Comparison of ENCODE assay signal across 14 cellular contexts in genomic region chr3:140323561-140323960, GRCh38.
DNase-seq lines count a peak whose midpoint lies in the region; ATAC-seq and TF ChIP-seq lines count a peak whose summit lies in the region.
"Had no signal": no experiment of that assay in that cellular context is flagged by ENCODE, and none has a peak within 500 bp of the region (broad histone marks: within the 10 kb centered on the region; RNA-seq: fewer than 3 reads in every experiment).

No MANE protein-coding gene starts in this region.

- no peak for ATAC-seq in HG03571 (IDR thresholded peaks at IDR 0.05; ENCODE audit: unreplicated experiment)

- no peaks in the 10 kb centered on the region for H3K27me3 Mint-ChIP-seq in activated T-helper 2 cell treated with anti-CD3 and anti-CD28 coated beads, Interferon-gamma antibody, Interleukin-2, Interleukin-4, amounts not matched to agents 10 μg/mL and 5 μg/mL and 100 μg/mL, durations not matched to agents 14 hours and 24 hours and 36 hours (ENCODE audit: low read depth)
- H3K27me3 Mint-ChIP-seq: CD4-positive, CD25-positive, alpha-beta regulatory T cell had no signal

- no peak overlapping the region for H3K27ac ChIP-seq in thyroid gland
- H3K27ac ChIP-seq: 22Rv1, BLaER1 had no signal

- no peak for TF ChIP-seq CTCF in thyroid gland (IDR thresholded peaks at IDR 0.05)

- 95 to 100% methylated on average over 1 of the region's 1 CpG for WGBS in thyroid gland, 2 donors

- intact Hi-C loops in thyroid gland (cut with DNase I) = no loop called here
- intact Hi-C loops in activated T-helper 2 cell treated with anti-CD3 and anti-CD28 coated beads, Interferon-gamma antibody, Interleukin-2, Interleukin-4, amounts not matched to agents 10 μg/mL and 5 μg/mL and 100 μg/mL, durations not matched to agents 14 hours and 24 hours and 36 hours (cut with micrococcal nuclease) = no loop called here

- no peak overlapping the region for H3K9ac ChIP-seq in adipocyte (ENCODE audit: low read length)
- H3K9ac ChIP-seq: BLaER1 had no signal

- no peak for TF ChIP-seq POLR2A in thyroid gland (IDR thresholded peaks at IDR 0.05)

- DNase-seq in NCI-H82 (lab: John Stamatoyannopoulos, UW) (peak; percentile 23), NCI-H82 treated with DMSO at 0.1 percent for 48 hours (lab: John Stamatoyannopoulos, UW; ENCODE audit: unreplicated experiment) (no peak), adipocyte (ENCODE audit: low read depth) (peak; percentile 7), non-pigmented ciliary epithelial cell (ENCODE audit: low read depth) (peak; percentile 8), thyroid gland (no peak)
- DNase-seq in activated T-helper 2 cell treated with anti-CD3 and anti-CD28 coated beads, Interferon-gamma antibody, Interleukin-2, Interleukin-4, amounts not matched to agents 10 μg/mL and 5 μg/mL and 100 μg/mL, durations not matched to agents 14 hours and 24 hours and 36 hours (ENCODE audit: low spot score) = no peak
- DNase-seq: AML-193; CD4-positive, CD25-positive, alpha-beta regulatory T cell; GOT3; H9; IMR-90 had no signal

- no peak overlapping the region for H3K4me3 Mint-ChIP-seq in activated T-helper 2 cell treated with anti-CD3 and anti-CD28 coated beads, Interferon-gamma antibody, Interleukin-2, Interleukin-4, amounts not matched to agents 10 μg/mL and 5 μg/mL and 100 μg/mL, durations not matched to agents 14 hours and 24 hours and 36 hours (ENCODE audit: low read depth)
- H3K4me3 Mint-ChIP-seq: CD4-positive, CD25-positive, alpha-beta regulatory T cell; H9 had no signal

- H3K4me1 Mint-ChIP-seq in activated T-helper 2 cell treated with anti-CD3 and anti-CD28 coated beads, Interferon-gamma antibody, Interleukin-2, Interleukin-4, amounts not matched to agents 10 μg/mL and 5 μg/mL and 100 μg/mL, durations not matched to agents 14 hours and 24 hours and 36 hours (ENCODE audit: low read depth) = no peaks in the 10 kb centered on the region
- H3K4me1 Mint-ChIP-seq: CD4-positive, CD25-positive, alpha-beta regulatory T cell had no signal

- H3K36me3 Mint-ChIP-seq in activated T-helper 2 cell treated with anti-CD3 and anti-CD28 coated beads, Interferon-gamma antibody, Interleukin-2, Interleukin-4, amounts not matched to agents 10 μg/mL and 5 μg/mL and 100 μg/mL, durations not matched to agents 14 hours and 24 hours and 36 hours (ENCODE audit: low read depth) = no peaks in the 10 kb centered on the region
- H3K36me3 Mint-ChIP-seq: CD4-positive, CD25-positive, alpha-beta regulatory T cell had no signal

- H3K4me3 ChIP-seq in adipocyte (ENCODE audit: low read length) = no peak overlapping the region
- H3K4me3 ChIP-seq in thyroid gland (replicated peaks in 1 of 3) = no peak overlapping the region
- H3K4me3 ChIP-seq: BLaER1 had no signal

- H3K4me1 ChIP-seq in adipocyte (ENCODE audit: control insufficient read depth, insufficient read depth, low read length) = peaks cover 4% of the 10 kb centered on the region
- no peaks in the 10 kb centered on the region for H3K4me1 ChIP-seq in thyroid gland
- H3K4me1 ChIP-seq: BLaER1 had no signal

- no peaks in the 10 kb centered on the region for H3K9me3 Mint-ChIP-seq in activated T-helper 2 cell treated with anti-CD3 and anti-CD28 coated beads, Interferon-gamma antibody, Interleukin-2, Interleukin-4, amounts not matched to agents 10 μg/mL and 5 μg/mL and 100 μg/mL, durations not matched to agents 14 hours and 24 hours and 36 hours
- H3K9me3 Mint-ChIP-seq: H9 had no signal

- no peak overlapping the region for H3K27ac Mint-ChIP-seq in activated T-helper 2 cell treated with anti-CD3 and anti-CD28 coated beads, Interferon-gamma antibody, Interleukin-2, Interleukin-4, amounts not matched to agents 10 μg/mL and 5 μg/mL and 100 μg/mL, durations not matched to agents 14 hours and 24 hours and 36 hours
- H3K27ac Mint-ChIP-seq: CD4-positive, CD25-positive, alpha-beta regulatory T cell; H9 had no signal

- H3K36me3 ChIP-seq in adipocyte (ENCODE audit: control insufficient read depth, insufficient read depth, low read length, severe bottlenecking) = no peaks in the 10 kb centered on the region
- no peaks in the 10 kb centered on the region for H3K36me3 ChIP-seq in thyroid gland
- H3K36me3 ChIP-seq: BLaER1 had no signal

- no peaks in the 10 kb centered on the region for H3K9me3 ChIP-seq in adipocyte (ENCODE audit: control insufficient read depth, low read length)
- no peaks in the 10 kb centered on the region for H3K9me3 ChIP-seq in thyroid gland
- H3K9me3 ChIP-seq: BLaER1 had no signal

- H3K27me3 ChIP-seq in adipocyte (replicated peaks; ENCODE audit: control insufficient read depth, insufficient read depth, low read length) (peaks cover 16% of the 10 kb centered on the region), thyroid gland (no peaks in the 10 kb centered on the region)
- H3K27me3 ChIP-seq: BLaER1 had no signal

Comparison
In these comparisons a context has a peak if more than half of its experiments do, and no peak if none do; other contexts are left out.
1. DNase-seq: peak in NCI-H82 (single experiment), adipocyte (single experiment) and non-pigmented ciliary epithelial cell (single experiment); none in NCI-H82 treated with DMSO at 0.1 percent for 48 hours (single experiment), thyroid gland (0 of 2) and activated T-helper 2 cell treated with anti-CD3 and anti-CD28 coated beads, Interferon-gamma antibody, Interleukin-2, Interleukin-4, amounts not matched to agents 10 μg/mL and 5 μg/mL and 100 μg/mL, durations not matched to agents 14 hours and 24 hours and 36 hours (single experiment).